In the genomic region with DNA sequence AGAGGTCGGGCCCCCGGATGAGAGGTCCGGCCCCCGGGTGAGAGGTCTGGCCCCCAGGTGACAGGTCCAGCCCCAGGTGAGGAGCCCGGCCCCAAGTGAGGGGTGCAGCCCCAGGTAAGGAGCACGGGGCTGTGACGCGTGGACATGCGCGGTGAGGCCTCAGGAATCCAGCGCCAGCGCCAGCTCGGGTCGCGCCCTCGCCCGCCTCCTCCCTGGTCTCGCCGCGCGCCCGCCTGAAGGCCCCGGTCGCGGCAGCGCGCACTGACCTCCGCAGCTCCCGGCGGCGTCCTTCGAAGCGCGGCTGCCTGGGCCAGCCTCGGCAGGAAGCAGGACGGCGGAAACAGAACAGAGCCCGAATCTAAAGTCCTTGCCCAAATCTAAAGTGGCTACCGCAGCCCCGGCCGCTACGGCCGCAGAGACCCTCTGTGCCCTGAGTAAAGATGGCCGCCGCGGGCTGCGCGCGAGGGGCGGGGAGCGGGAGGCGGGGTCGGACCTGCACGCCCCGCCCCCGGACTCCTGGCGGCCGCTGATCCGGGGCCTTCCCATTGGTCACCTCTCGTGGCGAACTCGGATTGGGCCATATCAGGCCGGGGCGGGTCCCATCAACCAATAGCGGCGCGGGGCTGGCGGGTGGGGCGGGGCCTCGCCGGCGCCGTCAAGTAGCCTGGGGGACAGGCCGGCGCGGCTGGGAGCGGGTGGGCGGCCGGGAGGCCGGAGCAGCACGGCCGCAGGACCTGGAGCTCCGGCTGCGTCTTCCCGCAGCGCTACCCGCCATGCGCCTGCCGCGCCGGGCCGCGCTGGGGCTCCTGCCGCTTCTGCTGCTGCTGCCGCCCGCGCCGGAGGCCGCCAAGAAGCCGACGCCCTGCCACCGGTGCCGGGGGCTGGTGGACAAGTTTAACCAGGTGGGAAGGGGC, we compare ENCODE assay signal across 1 cellular context.
TF ChIP-seq lines count a peak whose summit lies in the region.

TSS of gene ALG12 (minus strand) at position 442 of the 914 bp plus-strand sequence. CDS start 4,673 bp downstream, outside the sequence.
TSS of gene CRELD2 (plus strand) at position 638 of the 914 bp plus-strand sequence. CDS start at position 774, 136 bp downstream.

TF ChIP-seq in HepG2, 621 proteins besides CTCF, POLR2A, EP300 and RAD21 (continued from another document):
- no peak for TF ChIP-seq ZBTB8A (CRISPR knock-in tag; IDR thresholded peaks at IDR 0.05; ENCODE audit: borderline replicate concordance, low read depth)
- TF ChIP-seq, protein P1, sequence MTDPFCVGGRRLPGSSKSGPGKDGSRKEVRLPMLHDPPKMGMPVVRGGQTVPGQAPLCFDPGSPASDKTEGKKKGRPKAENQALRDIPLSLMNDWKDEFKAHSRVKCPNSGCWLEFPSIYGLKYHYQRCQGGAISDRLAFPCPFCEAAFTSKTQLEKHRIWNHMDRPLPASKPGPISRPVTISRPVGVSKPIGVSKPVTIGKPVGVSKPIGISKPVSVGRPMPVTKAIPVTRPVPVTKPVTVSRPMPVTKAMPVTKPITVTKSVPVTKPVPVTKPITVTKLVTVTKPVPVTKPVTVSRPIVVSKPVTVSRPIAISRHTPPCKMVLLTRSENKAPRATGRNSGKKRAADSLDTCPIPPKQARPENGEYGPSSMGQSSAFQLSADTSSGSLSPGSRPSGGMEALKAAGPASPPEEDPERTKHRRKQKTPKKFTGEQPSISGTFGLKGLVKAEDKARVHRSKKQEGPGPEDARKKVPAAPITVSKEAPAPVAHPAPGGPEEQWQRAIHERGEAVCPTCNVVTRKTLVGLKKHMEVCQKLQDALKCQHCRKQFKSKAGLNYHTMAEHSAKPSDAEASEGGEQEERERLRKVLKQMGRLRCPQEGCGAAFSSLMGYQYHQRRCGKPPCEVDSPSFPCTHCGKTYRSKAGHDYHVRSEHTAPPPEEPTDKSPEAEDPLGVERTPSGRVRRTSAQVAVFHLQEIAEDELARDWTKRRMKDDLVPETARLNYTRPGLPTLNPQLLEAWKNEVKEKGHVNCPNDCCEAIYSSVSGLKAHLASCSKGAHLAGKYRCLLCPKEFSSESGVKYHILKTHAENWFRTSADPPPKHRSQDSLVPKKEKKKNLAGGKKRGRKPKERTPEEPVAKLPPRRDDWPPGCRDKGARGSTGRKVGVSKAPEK (CRISPR knock-in tag; IDR thresholded peaks at IDR 0.05; ENCODE audit: borderline replicate concordance) = no peak
- TF ChIP-seq ZNF280D (CRISPR knock-in tag; IDR thresholded peaks at IDR 0.05) = no peak
- peak; percentile 60; the same call in 1 of the 2 replicates for TF ChIP-seq ATF2 (CRISPR knock-in tag; IDR thresholded peaks at IDR 0.05)
- 0 out of 2 replicates have a peak, but pooled peaks have one; percentile 34 for TF ChIP-seq ZNF546 (CRISPR knock-in tag; conservative IDR thresholded peaks at IDR 0.05)
- TF ChIP-seq ZNF710 (CRISPR knock-in tag; IDR thresholded peaks at IDR 0.05; ENCODE audit: borderline replicate concordance) = peak; percentile 38; the same call in 1 of the 2 replicates
- TF ChIP-seq RELA (CRISPR knock-in tag; IDR thresholded peaks at IDR 0.05) = no peak
- peak; percentile 29 for TF ChIP-seq SALL2 (CRISPR knock-in tag; IDR thresholded peaks at IDR 0.05)
- TF ChIP-seq POLR2AphosphoS5 (IDR thresholded peaks at IDR 0.05; ENCODE audit: low read depth, low read length) = peak; percentile 45; the same call in 1 of the 2 replicates
- TF ChIP-seq KDM5A (IDR thresholded peaks at IDR 0.05; ENCODE audit: borderline replicate concordance, low read length) = no peak
- TF ChIP-seq ZSCAN21 (CRISPR knock-in tag; IDR thresholded peaks at IDR 0.05; ENCODE audit: borderline replicate concordance) = 0 out of 2 replicates have a peak, but pooled peaks have one; percentile 11
- no peak for TF ChIP-seq TOE1 (CRISPR knock-in tag; IDR thresholded peaks at IDR 0.05)
- peak in 1 of 2 experiments; percentile 56; a peak in 2 of 4 replicates for TF ChIP-seq NR2F1 (CRISPR knock-in tag; IDR thresholded peaks at IDR 0.05)
- TF ChIP-seq PAX8 (CRISPR knock-in tag; IDR thresholded peaks at IDR 0.05; ENCODE audit: borderline replicate concordance) = no peak; the same call in 1 of the 2 replicates
- peak; percentile 84 for TF ChIP-seq HNRNPLL (IDR thresholded peaks at IDR 0.05; ENCODE audit: low read depth, low read length, poor library complexity, severe bottlenecking)
- TF ChIP-seq TFDP1 (CRISPR knock-in tag; IDR thresholded peaks at IDR 0.05; ENCODE audit: borderline replicate concordance) = peak; percentile 63; the same call in 1 of the 2 replicates
- TF ChIP-seq CBX2 (IDR thresholded peaks at IDR 0.05; ENCODE audit: low read depth, low read length) = no peak
- no peak for TF ChIP-seq CBX2 (CRISPR knock-in tag; IDR thresholded peaks at IDR 0.05; ENCODE audit: low read depth)
- TF ChIP-seq, protein P2, sequence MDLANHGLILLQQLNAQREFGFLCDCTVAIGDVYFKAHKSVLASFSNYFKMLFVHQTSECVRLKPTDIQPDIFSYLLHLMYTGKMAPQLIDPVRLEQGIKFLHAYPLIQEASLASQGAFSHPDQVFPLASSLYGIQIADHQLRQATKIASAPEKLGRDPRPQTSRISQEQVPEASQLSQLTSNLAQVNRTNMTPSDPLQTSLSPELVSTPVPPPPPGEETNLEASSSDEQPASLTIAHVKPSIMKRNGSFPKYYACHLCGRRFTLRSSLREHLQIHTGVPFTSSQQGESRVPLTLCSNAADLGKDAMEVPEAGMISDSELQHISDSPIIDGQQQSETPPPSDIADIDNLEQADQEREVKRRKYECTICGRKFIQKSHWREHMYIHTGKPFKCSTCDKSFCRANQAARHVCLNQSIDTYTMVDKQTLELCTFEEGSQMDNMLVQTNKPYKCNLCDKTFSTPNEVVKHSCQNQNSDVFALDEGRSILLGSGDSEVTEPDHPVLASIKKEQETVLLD (CRISPR knock-in tag; IDR thresholded peaks at IDR 0.05; ENCODE audit: low read depth) = peak; percentile 70
- TF ChIP-seq MAFG (CRISPR knock-in tag; IDR thresholded peaks at IDR 0.05) = no peak
- TF ChIP-seq, protein P3, sequence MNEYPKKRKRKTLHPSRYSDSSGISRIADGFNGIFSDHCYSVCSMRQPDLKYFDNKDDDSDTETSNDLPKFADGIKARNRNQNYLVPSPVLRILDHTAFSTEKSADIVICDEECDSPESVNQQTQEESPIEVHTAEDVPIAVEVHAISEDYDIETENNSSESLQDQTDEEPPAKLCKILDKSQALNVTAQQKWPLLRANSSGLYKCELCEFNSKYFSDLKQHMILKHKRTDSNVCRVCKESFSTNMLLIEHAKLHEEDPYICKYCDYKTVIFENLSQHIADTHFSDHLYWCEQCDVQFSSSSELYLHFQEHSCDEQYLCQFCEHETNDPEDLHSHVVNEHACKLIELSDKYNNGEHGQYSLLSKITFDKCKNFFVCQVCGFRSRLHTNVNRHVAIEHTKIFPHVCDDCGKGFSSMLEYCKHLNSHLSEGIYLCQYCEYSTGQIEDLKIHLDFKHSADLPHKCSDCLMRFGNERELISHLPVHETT (CRISPR knock-in tag; conservative IDR thresholded peaks at IDR 0.05) = peak; percentile 47; the same call in 1 of the 2 replicates
- TF ChIP-seq ATAD3A (CRISPR knock-in tag; IDR thresholded peaks at IDR 0.05) = no peak
- TF ChIP-seq GPN1 (CRISPR knock-in tag; IDR thresholded peaks at IDR 0.05; ENCODE audit: borderline replicate concordance) = no peak
- TF ChIP-seq FIP1L1 (IDR thresholded peaks at IDR 0.05; ENCODE audit: borderline replicate concordance, insufficient read depth, low read depth, low read length) = no peak
